3 cellular contexts compared by ENCODE assay signal in the genomic region with DNA sequence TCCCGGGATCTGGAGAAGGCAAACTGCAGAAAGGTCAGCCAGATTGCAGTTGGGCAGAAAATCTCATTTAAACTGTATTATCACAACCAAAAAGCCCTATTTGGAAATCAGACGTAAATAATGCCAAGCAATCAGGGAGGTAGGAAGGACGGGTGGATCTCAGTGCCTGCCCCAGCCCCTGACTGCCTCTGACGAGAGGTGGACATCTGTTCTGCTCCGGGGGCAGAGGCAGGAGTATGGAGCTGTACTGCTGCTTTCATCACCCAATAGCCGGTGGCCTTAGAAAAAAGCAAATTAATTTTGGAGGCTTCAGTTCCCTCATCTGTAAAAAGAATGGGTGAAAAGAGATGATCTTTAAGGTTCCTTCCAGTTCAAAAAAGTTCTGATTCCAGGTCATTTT.
"Had no signal": no experiment of that assay in that cellular context is flagged by ENCODE, and none has a peak within 500 bp of the region (broad histone marks: within the 10 kb centered on the region; RNA-seq: fewer than 3 reads in every experiment).

No MANE protein-coding gene starts in this region.

- ATAC-seq: GM12878 had no signal

- H3K4me3 ChIP-seq: GM12878 had no signal

- DNase-seq: GDM1, GF-D8 had no signal
